8 cellular contexts compared by ENCODE assay signal in genomic region chr2:197498627-197498936, GRCh38. TPM values are rescaled to one million over a fixed set of nuclear protein-coding genes. Genes with fewer than 3 reads are reported as not detected.
DNase-seq lines count a peak whose midpoint lies in the region; ATAC-seq and TF ChIP-seq lines count a peak whose summit lies in the region.

No MANE protein-coding gene starts in this region.

- ATAC-seq in gastrocnemius medialis (no peak), HG03520 (IDR thresholded peaks at IDR 0.05; ENCODE audit: unreplicated experiment) (no peak), GM18909 (IDR thresholded peaks at IDR 0.05; ENCODE audit: poor library complexity, unreplicated experiment) (no peak)

- in situ Hi-C loops in gastrocnemius medialis (cut with MboI; ENCODE audit: low sequenced_read_pairs in 4 of 4): no loop called here

- H3K9me3 ChIP-seq in gastrocnemius medialis: no peaks in the 10 kb centered on the region

- no peaks in the 10 kb centered on the region for H3K27me3 ChIP-seq in gastrocnemius medialis

- H3K4me1 ChIP-seq in gastrocnemius medialis: peaks cover 38 to 45% of the 10 kb centered on the region in 2 donors

- DNase-seq in fibroblast of villous mesenchyme (ENCODE audit: low read depth) (no peak), gastrocnemius medialis (no peak), NCI-H82 treated with DMSO at 0.1 percent for 48 hours (lab: John Stamatoyannopoulos, UW; ENCODE audit: unreplicated experiment) (no peak), T-helper 9 cell (no peak)

- no peak for TF ChIP-seq CTCF in GM12875 (IDR thresholded peaks at IDR 0.05; ENCODE audit: borderline replicate concordance, insufficient read depth, low read depth, low read length)
- no peak for TF ChIP-seq CTCF in VCaP (conservative IDR thresholded peaks at IDR 0.05)
- TF ChIP-seq CTCF in fibroblast of villous mesenchyme (IDR thresholded peaks at IDR 0.05; ENCODE audit: insufficient read depth, low read depth, low read length): no peak
- TF ChIP-seq CTCF in gastrocnemius medialis (IDR thresholded peaks at IDR 0.05 in 4 of 5, conservative IDR thresholded peaks at IDR 0.05 in 1 of 5): no peak

- H3K36me3 ChIP-seq in gastrocnemius medialis: peaks cover 4 to 49% of the 10 kb centered on the region in 2 donors

- H3K4me3 ChIP-seq in GM12875 (ENCODE audit: low read depth, low read length) (peak overlapping the region; percentile 62), fibroblast of villous mesenchyme (ENCODE audit: low read depth, low read length) (peak overlapping the region; percentile 90), gastrocnemius medialis (peak overlapping the region; percentile 81 to 89 (median 84))

- intact Hi-C loops in gastrocnemius medialis (cut with DNase I; ENCODE audit: low total_unique reads): no loop called here

- no peak for TF ChIP-seq POLR2A in gastrocnemius medialis (IDR thresholded peaks at IDR 0.05)

- H3K27ac ChIP-seq in VCaP (peak overlapping the region; percentile 95), gastrocnemius medialis (peak overlapping the region; percentile 96 to 98 (median 97))

RNA-seq across cellular contexts. Expression of gene HSPD1, which starts 1.1 kb away (rescaled TPM):
- 118 and 185 TPM in 2 replicates for total RNA-seq in fibroblast of villous mesenchyme
- 100 to 1,000 TPM in 1 of 4 donors, 10 to 100 TPM in 3; 82.0 to 104 (median 88.2) TPM for total RNA-seq in gastrocnemius medialis

RNA-seq across cellular contexts. Expression of gene HSPE1, which starts 1.6 kb away (rescaled TPM):
- total RNA-seq in fibroblast of villous mesenchyme (34.1 and 58.3 TPM in 2 replicates), gastrocnemius medialis (100 to 1,000 TPM in 1 of 4 donors, 10 to 100 TPM in 3; 43.2 to 122 (median 88.0) TPM)

RNA-seq across cellular contexts. Expression of gene MOB4, which starts 17.3 kb away (rescaled TPM):
- total RNA-seq in fibroblast of villous mesenchyme (30.3 and 44.5 TPM in 2 replicates), gastrocnemius medialis (10 to 100 TPM; 29.3 to 41.3 (median 38.2) TPM)

RNA-seq across cellular contexts. Expression of gene COQ10B, which starts 45.2 kb away (rescaled TPM):
- total RNA-seq in fibroblast of villous mesenchyme: 49.0 and 69.5 TPM in 2 replicates
- total RNA-seq in gastrocnemius medialis: 10 to 100 TPM in 2 of 4 donors, 1 to 10 TPM in 2; 7.4 to 21.5 (median 13.7) TPM
